23 cellular contexts compared by ENCODE assay signal in the genomic region with DNA sequence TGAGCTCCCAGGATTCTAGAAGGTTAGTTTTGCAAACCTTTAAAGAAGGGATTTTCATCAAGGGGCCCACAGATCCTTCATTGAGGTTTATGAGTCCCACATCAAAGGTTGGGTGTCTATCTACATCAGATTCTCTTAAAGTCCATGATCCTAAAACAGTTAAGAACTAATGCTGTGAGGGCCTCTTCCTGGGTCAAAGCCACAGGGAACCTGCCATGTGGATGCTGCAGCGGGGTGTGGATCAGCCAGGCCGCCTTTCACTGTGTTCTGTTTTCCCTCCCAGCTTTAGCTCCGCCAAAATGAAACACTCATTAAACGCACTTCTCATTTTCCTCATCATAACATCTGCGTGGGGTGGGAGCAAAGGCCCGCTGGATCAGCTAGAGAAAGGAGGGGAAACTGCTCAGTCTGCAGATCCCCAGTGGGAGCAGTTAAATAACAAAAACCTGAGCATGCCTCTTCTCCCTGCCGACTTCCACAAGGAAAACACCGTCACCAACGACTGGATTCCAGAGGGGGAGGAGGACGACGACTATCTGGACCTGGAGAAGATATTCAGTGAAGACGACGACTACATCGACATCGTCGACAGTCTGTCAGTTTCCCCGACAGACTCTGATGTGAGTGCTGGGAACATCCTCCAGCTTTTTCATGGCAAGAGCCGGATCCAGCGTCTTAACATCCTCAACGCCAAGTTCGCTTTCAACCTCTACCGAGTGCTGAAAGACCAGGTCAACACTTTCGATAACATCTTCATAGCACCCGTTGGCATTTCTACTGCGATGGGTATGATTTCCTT. TPM values are rescaled to one million over a fixed set of nuclear protein-coding genes. Genes with fewer than 3 reads are reported as not detected.
A peak's percentile ranks its signal among the peaks of the same experiment; 100 is the strongest.
DNase-seq lines count a peak whose midpoint lies in the region; ATAC-seq, FAIRE-seq and TF ChIP-seq lines count a peak whose summit lies in the region.
"Had no signal": no experiment of that assay in that cellular context is flagged by ENCODE, and none has a peak within 500 bp of the region (broad histone marks: within the 10 kb centered on the region; RNA-seq: fewer than 3 reads in every experiment).

No MANE protein-coding gene starts in this region.

- H3K9me3 Mint-ChIP-seq in Caco-2 (ENCODE audit: unreplicated experiment): no peaks in the 10 kb centered on the region
- H3K9me3 Mint-ChIP-seq in nephron: no peaks in the 10 kb centered on the region

- in situ Hi-C loops in K562 (cut with MboI): loop anchor here (25.0 kb wide), 2 partner anchors 358 to 1942 kb away; no protein-coding TSS in a partner anchor

- no peak overlapping the region for H2AFZ ChIP-seq in K562 (ENCODE audit: low read depth, low read length)

- peaks cover 75% of the 10 kb centered on the region for H4K20me1 ChIP-seq in K562 (replicated peaks; ENCODE audit: control insufficient read depth, insufficient read depth, low read length)

- H3K4me3 Mint-ChIP-seq in Caco-2 (ENCODE audit: unreplicated experiment) (no peak overlapping the region), nephron (peak overlapping the region in 2 of 3 experiments; percentile 17 to 32)

- no peak for TF ChIP-seq CTCF in 22Rv1 (IDR thresholded peaks at IDR 0.05)
- TF ChIP-seq CTCF in Caco-2 (IDR thresholded peaks at IDR 0.05; ENCODE audit: insufficient read depth in 1 of 2, low read depth in 1 of 2, low read length in 1 of 2, severe bottlenecking in 1 of 2, unreplicated experiment in 1 of 2): no peak
- peak in 1 of 3 experiments; percentile 11; a peak in 1 of 6 replicates for TF ChIP-seq CTCF in K562 (IDR thresholded peaks at IDR 0.05 in 2 of 3, conservative IDR thresholded peaks at IDR 0.05 in 1 of 3; ENCODE audit: insufficient read depth in 2 of 3, low read depth in 1 of 3, low read length in 3 of 3)
- no peak for TF ChIP-seq CTCF in nephron (IDR thresholded peaks at IDR 0.05; ENCODE audit: unreplicated experiment in 3 of 3)

- TF ChIP-seq POLR2A in K562 (conservative IDR thresholded peaks at IDR 0.05): no peak

- no peaks in the 10 kb centered on the region for H3K27me3 ChIP-seq in Caco-2 (replicated peaks; ENCODE audit: control insufficient read depth, insufficient read depth, low read length)
- no peaks in the 10 kb centered on the region for H3K27me3 ChIP-seq in K562 (ENCODE audit: control insufficient read depth in 2 of 2, insufficient read depth in 2 of 2, low read length in 2 of 2)
- H3K27me3 ChIP-seq in MG63: no peaks in the 10 kb centered on the region
- H3K27me3 ChIP-seq: sigmoid colon, thyroid gland had no signal

- DNase-seq in Caco-2: no peak
- no peak for DNase-seq in K562 (ENCODE audit: extremely low read depth in 1 of 4, low spot score in 3 of 4)
- no peak for DNase-seq in NCI-H226
- no peak for DNase-seq in stimulated activated naive CD4-positive, alpha-beta T cell (lab: John Stamatoyannopoulos, UW)
- DNase-seq in occipital lobe (lab: John Stamatoyannopoulos, UW): no peak
- DNase-seq in MG63: no peak
- DNase-seq: activated CD4-positive, alpha-beta T cell treated with anti-CD3 and anti-CD28 coated beads for 48 hours; activated gamma-delta T cell treated with Interleukin-2 at 50 U/mL for 16 hours; foreskin melanocyte; Karpas-422; kidney; NCI-H1105 treated with DMSO at 0.1 percent for 48 hours; NCI-H2107; NCI-H526; sigmoid colon; thyroid gland had no signal

- H3K27ac Mint-ChIP-seq in Caco-2 (ENCODE audit: unreplicated experiment) (peak overlapping the region; percentile 97), nephron (peak overlapping the region; percentile 50 to 96 (median 67))

- intact Hi-C loops in Caco-2 (cut with micrococcal nuclease; ENCODE audit: unreplicated experiment) (loop anchor here (10.0 kb wide), 1 partner anchor 106 kb away; no protein-coding TSS in a partner anchor), K562 (cut with micrococcal nuclease) (loop anchor here (5.0 kb wide), 2 partner anchors 183 to 203 kb away; partner anchors contain the start of gene LZTR1)

- CTCF ChIA-PET in Caco-2 (lab: Charles Lee): no interaction called here
- CTCF ChIA-PET in K562 (lab: Yijun Ruan, JAX; ENCODE audit: low intra/inter-chr PET ratio): interaction anchor here (0.6 kb wide), 1 partner anchor 194 kb away, joined by 3 read pairs; no protein-coding TSS in a partner anchor

- peaks cover 11% of the 10 kb centered on the region for H3K36me3 Mint-ChIP-seq in Caco-2 (ENCODE audit: insufficient read depth, unreplicated experiment)
- peaks cover 22% of the 10 kb centered on the region for H3K36me3 Mint-ChIP-seq in nephron (ENCODE audit: low read depth)

- WGBS in K562 (ENCODE audit: insufficient coverage, low coverage, missing lambda C conversion rate): 89% methylated on average over 25 of the region's 25 CpGs

- TF ChIP-seq EP300 in K562 (IDR thresholded peaks at IDR 0.05; ENCODE audit: low read length): no peak

- H3K9ac ChIP-seq in K562 (ENCODE audit: insufficient read depth in 1 of 2, low read depth in 2 of 2, low read length in 2 of 2): no peak overlapping the region

- FAIRE-seq in K562 (lab: Jason Lieb, UNC): no peak
- FAIRE-seq: kidney, TTC549 had no signal

- peaks cover 12% of the 10 kb centered on the region for H3K9me1 ChIP-seq in K562 (ENCODE audit: control insufficient read depth, insufficient read depth, low read length)

- H3K4me1 Mint-ChIP-seq in Caco-2 (ENCODE audit: low read depth, unreplicated experiment): peaks cover 29% of the 10 kb centered on the region
- H3K4me1 Mint-ChIP-seq in nephron: no peaks in the 10 kb centered on the region

- no peak for TF ChIP-seq RAD21 in K562 (CRISPR knock-in tag; conservative IDR thresholded peaks at IDR 0.05 in 1 of 2, IDR thresholded peaks at IDR 0.05 in 1 of 2)

- no peak overlapping the region for H3K4me3 ChIP-seq in Caco-2 (ENCODE audit: low read depth, low read length)
- no peak overlapping the region for H3K4me3 ChIP-seq in K562
- no peak overlapping the region for H3K4me3 ChIP-seq in MG63
- H3K4me3 ChIP-seq: HAP-1, lung, sigmoid colon, thyroid gland had no signal

- H3K4me1 ChIP-seq in Caco-2 (peaks cover 33% of the 10 kb centered on the region), K562 (replicated peaks in 1 of 2; ENCODE audit: control insufficient read depth in 2 of 2, insufficient read depth in 2 of 2, low read length in 2 of 2) (peaks cover 21 to 34% of the 10 kb centered on the region in 2 experiments)
- H3K4me1 ChIP-seq: HAP-1, sigmoid colon had no signal

- H3K27me3 Mint-ChIP-seq in Caco-2 (ENCODE audit: insufficient read depth, unreplicated experiment): no peaks in the 10 kb centered on the region
- no peaks in the 10 kb centered on the region for H3K27me3 Mint-ChIP-seq in nephron (ENCODE audit: low read depth)

- no peak overlapping the region for H3K4me2 ChIP-seq in K562 (ENCODE audit: insufficient read depth, low read length)

- POLR2A ChIA-PET in Caco-2 (lab: Charles Lee) (no interaction called here), K562 (lab: Yijun Ruan, JAX) (interaction anchor here (0.6 to 3.2 kb wide), 12 partner anchors 8 to 220 kb away, joined by 3 to 27 read pairs (median 4); partner anchors contain the start of gene LZTR1)

- no peaks in the 10 kb centered on the region for H3K79me2 ChIP-seq in K562 (ENCODE audit: control insufficient read depth, insufficient read depth, low read length)

- ATAC-seq in K562: no peak

- BruUV-seq in Caco-2 (replicated peaks; lab: Mats Ljungman, UMichigan) (no TSS peak), K562 (replicated peaks; lab: Mats Ljungman, UMichigan) (no TSS peak)

- H3K27ac ChIP-seq in 22Rv1 (peak overlapping the region; percentile 82; the same call in 1 of the 2 replicates), K562 (ENCODE audit: extremely low read depth, low read depth, low read length) (no peak overlapping the region)
- H3K27ac ChIP-seq: sigmoid colon, thyroid gland had no signal

- H3K9me3 ChIP-seq in Caco-2 (no peaks in the 10 kb centered on the region), K562 (replicated peaks; ENCODE audit: control insufficient read depth, insufficient read depth, low read depth, low read length) (no peaks in the 10 kb centered on the region), MG63 (no peaks in the 10 kb centered on the region)
- H3K9me3 ChIP-seq: HAP-1, sigmoid colon, thyroid gland had no signal

- H3K36me3 ChIP-seq in Caco-2 (ENCODE audit: control insufficient read depth, insufficient read depth, low read length) (no peaks in the 10 kb centered on the region; the same call in 1 of the 2 replicates), K562 (ENCODE audit: control insufficient read depth, insufficient read depth, low read length) (peaks cover 28% of the 10 kb centered on the region; the same call in 2 of the 3 replicates), MG63 (peaks cover 11% of the 10 kb centered on the region)
- H3K36me3 ChIP-seq: HAP-1 had no signal

TF ChIP-seq in K562, 482 proteins besides CTCF, POLR2A, EP300 and RAD21 (continues in another document):
- TF ChIP-seq TOE1 (IDR thresholded peaks at IDR 0.05; ENCODE audit: borderline replicate concordance) (no peak), TOE1 (CRISPR knock-in tag; IDR thresholded peaks at IDR 0.05; ENCODE audit: borderline replicate concordance, low read depth) (no peak), NR4A1 (CRISPR knock-in tag; IDR thresholded peaks at IDR 0.05) (0 out of 2 replicates have a peak, but pooled peaks have one; percentile 67), NR4A1 (tag; IDR thresholded peaks at IDR 0.05) (no peak)

RNA-seq across cellular contexts. Expression of gene SERPIND1, which starts 5.3 kb away (rescaled TPM):
- total RNA-seq in Caco-2 (2022): 1.3 and 1.5 TPM in 2 replicates
- total RNA-seq in K562 (2011; cell fraction: chromatin; rRNA removed; ENCODE audit: low replicate concordance): not detected in 2 replicates
- total RNA-seq in K562 (2011; cell fraction: nucleolus; rRNA removed): not detected in 2 replicates
- not detected in 2 replicates for total RNA-seq in K562 (2011; cell fraction: nucleoplasm; rRNA removed)
- not detected in 2 replicates for total RNA-seq in K562 (2014; rRNA removed)
- total RNA-seq in K562 (2014; rRNA removed; fragmentation: Illumina TruSeq; extraction: Trizol): not detected in 2 replicates
- not detected in 2 replicates for total RNA-seq in K562 (2015; rRNA removed; fragmentation: Illumina TruSeq; extraction: Trizol)
- 0.09 and 0.22 TPM in 2 replicates for total RNA-seq in K562 (2021)
- polyA plus RNA-seq in K562 (2011; rRNA removed): not detected in 2 replicates
- polyA plus RNA-seq in K562 (2011; cell fraction: cytosol; rRNA removed): not detected in 2 replicates
- not detected in 2 replicates for polyA plus RNA-seq in K562 (2011; cell fraction: nucleus; rRNA removed)
- 0.11 and 0.16 TPM in 2 replicates for polyA plus RNA-seq in K562 (2012)
- polyA plus RNA-seq in K562 (2014; fragmentation: Illumina TruSeq; extraction: Trizol): not detected in 2 replicates
- polyA plus RNA-seq in K562 (2014; fragmentation: Nextera tagmentation; extraction: Ambion mirVana): under 1 TPM; 0.04 to 0.11 TPM
- not detected in 2 replicates for polyA plus RNA-seq in K562 (2014; rRNA removed)
- not detected in 2 replicates for polyA minus RNA-seq in K562 (2011; rRNA and poly(A)+ RNA removed)
- polyA minus RNA-seq in K562 (2011; cell fraction: cytosol; rRNA and poly(A)+ RNA removed): 1.0 TPM in 1 of 2 replicates, not detected in the other
- not detected in 2 replicates for polyA minus RNA-seq in K562 (2011; cell fraction: nucleus; rRNA and poly(A)+ RNA removed)
- 2.7 TPM for total RNA-seq in occipital lobe
- total RNA-seq in MG63 (2014; rRNA removed; shearing (Covaris generic); ENCODE audit: low replicate concordance): not detected in 2 replicates
- total RNA-seq: epithelial cell of proximal tubule, HT-29, kidney, sigmoid colon had no signal
